In the genomic region with DNA sequence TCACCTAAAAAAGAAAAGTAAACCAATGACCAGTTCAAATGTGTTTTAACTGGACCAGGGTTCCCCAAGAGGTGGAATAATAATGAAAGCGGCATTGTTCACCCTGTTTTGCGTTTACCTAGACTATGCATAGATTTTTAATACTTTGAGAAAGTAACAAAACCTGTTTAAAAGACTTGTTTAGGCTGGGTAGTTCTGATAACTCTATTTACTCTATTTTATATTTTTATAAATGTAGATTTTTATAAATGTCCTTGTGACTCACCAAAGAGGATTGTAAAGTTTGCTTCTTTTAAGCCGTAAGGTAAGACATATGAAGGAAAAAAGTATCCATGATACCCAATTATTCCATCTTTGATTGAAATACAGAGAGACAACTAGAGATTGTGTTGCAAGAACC, we compare ENCODE assay signal across 8 cellular contexts.
"Had no signal": no experiment of that assay in that cellular context is flagged by ENCODE, and none has a peak within 500 bp of the region (broad histone marks: within the 10 kb centered on the region; RNA-seq: fewer than 3 reads in every experiment).

No MANE protein-coding gene starts in this region.

- H3K4me3 ChIP-seq: GM12878 had no signal

- DNase-seq: GDM1, GF-D8 had no signal

- FAIRE-seq: G401.6, GM12891, GM12892, GM18507, GM19239 had no signal

- ATAC-seq: GM12878 had no signal
